Comparison of ENCODE assay signal across 17 cellular contexts in the genomic region with DNA sequence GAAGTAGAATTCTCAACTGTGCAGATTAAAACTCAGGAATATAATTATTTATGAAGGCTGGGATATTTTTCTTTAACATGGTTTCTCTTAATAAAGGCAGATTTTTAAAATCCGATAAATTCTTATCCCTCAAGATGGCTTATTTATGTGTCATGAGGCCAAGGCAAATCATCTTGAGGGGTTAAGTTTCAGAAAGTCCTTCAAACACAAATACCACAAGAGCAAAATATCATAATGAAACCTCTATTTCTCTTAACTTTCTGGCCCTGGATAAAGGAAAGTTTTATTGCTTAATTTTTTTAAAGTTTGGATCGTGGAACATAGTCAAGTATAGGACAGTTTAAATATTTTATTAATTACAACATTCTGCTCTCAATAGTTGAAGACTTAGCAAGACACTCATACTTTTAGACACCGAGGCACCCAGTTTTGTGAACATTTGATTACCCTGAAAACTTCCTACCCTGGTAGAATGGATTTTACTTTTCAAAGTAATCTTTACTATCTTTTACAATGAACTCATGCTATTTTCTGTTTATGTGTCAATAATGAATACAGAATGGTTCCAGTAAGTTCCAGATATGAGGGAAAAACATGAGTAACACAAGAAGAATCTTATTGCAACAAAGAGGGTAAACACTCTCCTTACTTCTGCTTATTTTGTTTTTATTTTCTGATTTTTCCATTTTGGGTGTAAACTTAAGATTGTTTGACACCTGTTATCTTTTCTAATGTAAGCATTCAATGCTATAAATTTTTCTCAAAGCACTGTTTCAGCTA.
"Had no signal": no experiment of that assay in that cellular context is flagged by ENCODE, and none has a peak within 500 bp of the region (broad histone marks: within the 10 kb centered on the region; RNA-seq: fewer than 3 reads in every experiment).

No MANE protein-coding gene starts in this region.

- H3K4me1 Mint-ChIP-seq: activated naive CD4-positive, alpha-beta T cell treated with anti-CD3 and anti-CD28 coated beads, Interleukin-2, amount 50 U/mL, for 24 hours; natural killer cell had no signal

- H3K9me3 Mint-ChIP-seq: activated T-cell treated with anti-CD3 and anti-CD28 coated beads, Interleukin-2, amount 50 U/mL, for 24 hours; T-helper 2 cell treated with Interferon-gamma antibody and Interleukin-4, amounts not matched to agents 5 μg/mL and 100 μg/mL, for 36 hours; type B pancreatic cell had no signal

- H3K4me1 ChIP-seq: breast epithelium, left lung, right lobe of liver had no signal

- H3K27me3 ChIP-seq: breast epithelium, left lung, right lobe of liver had no signal

- DNase-seq: activated CD4-positive, alpha-beta T cell treated with anti-CD3 and anti-CD28 coated beads, Interleukin-2, amount 50 U/mL, for 1 hour; activated effector memory CD4-positive, alpha-beta T cell treated with Interleukin-2 at 50 U/mL for 16 hours; activated T-cell treated with anti-CD3 and anti-CD28 coated beads, Interleukin-2, amount 50 U/mL, for 24 hours; foreskin melanocyte; head of caudate nucleus; islet precursor cell; left lung; natural killer cell; occipital lobe; right lobe of liver; stimulated activated CD4-positive, alpha-beta T cell treated with anti-CD3 and anti-CD28 coated beads, Interleukin-12 subunit alpha, Interleukin-12 subunit beta, amount 100 ng/mL, for 4 hours; stimulated activated naive CD4-positive, alpha-beta T cell treated with Interleukin-2 at 50 U/mL for 16 hours had no signal

- H3K4me3 ChIP-seq: breast epithelium, left lung, right lobe of liver had no signal

- ATAC-seq: left lung, natural killer cell, right lobe of liver had no signal

- H3K4me3 Mint-ChIP-seq: activated naive CD4-positive, alpha-beta T cell treated with anti-CD3 and anti-CD28 coated beads, Interleukin-2, amount 50 U/mL, for 24 hours; activated T-cell treated with anti-CD3 and anti-CD28 coated beads, Interleukin-2, amount 50 U/mL, for 24 hours; natural killer cell; T-helper 2 cell treated with Interferon-gamma antibody and Interleukin-4, amounts not matched to agents 5 μg/mL and 100 μg/mL, for 36 hours; type B pancreatic cell had no signal

- H3K27ac Mint-ChIP-seq: activated naive CD4-positive, alpha-beta T cell treated with anti-CD3 and anti-CD28 coated beads, Interleukin-2, amount 50 U/mL, for 24 hours; activated T-cell treated with anti-CD3 and anti-CD28 coated beads, Interleukin-2, amount 50 U/mL, for 24 hours; natural killer cell; progenitor cell of endocrine pancreas; T-helper 2 cell treated with Interferon-gamma antibody and Interleukin-4, amounts not matched to agents 5 μg/mL and 100 μg/mL, for 36 hours; type B pancreatic cell had no signal

- H3K27ac ChIP-seq: breast epithelium, left lung, right lobe of liver had no signal

- H3K36me3 ChIP-seq: breast epithelium, left lung, right lobe of liver had no signal

- H3K9me3 ChIP-seq: breast epithelium, left lung, right lobe of liver had no signal

- H3K36me3 Mint-ChIP-seq: activated naive CD4-positive, alpha-beta T cell treated with anti-CD3 and anti-CD28 coated beads, Interleukin-2, amount 50 U/mL, for 24 hours; natural killer cell; type B pancreatic cell had no signal

- H3K27me3 Mint-ChIP-seq: activated T-cell treated with anti-CD3 and anti-CD28 coated beads, Interleukin-2, amount 50 U/mL, for 24 hours; progenitor cell of endocrine pancreas; type B pancreatic cell had no signal
